In the genomic region with DNA sequence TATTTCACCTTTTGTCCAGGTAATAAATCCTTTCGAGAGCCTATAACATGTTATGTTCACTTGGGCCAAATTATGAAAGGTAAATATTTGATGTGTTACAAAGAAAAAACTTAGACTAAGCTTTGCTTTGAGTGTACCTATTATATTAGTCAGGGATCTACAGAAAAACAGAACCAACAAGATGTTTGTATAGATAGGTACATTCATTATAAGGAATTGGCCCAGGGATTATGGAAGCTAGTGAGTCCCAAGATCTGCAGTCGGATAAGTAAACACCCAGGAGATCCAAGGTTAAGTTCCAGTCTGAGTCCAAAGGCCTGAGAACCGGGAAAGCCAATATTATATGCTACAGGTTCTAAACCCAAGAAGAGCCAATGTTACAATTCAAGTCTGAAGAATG, we compare ENCODE assay signal across 5 cellular contexts.
"Had no signal": no experiment of that assay in that cellular context is flagged by ENCODE, and none has a peak within 500 bp of the region (broad histone marks: within the 10 kb centered on the region; RNA-seq: fewer than 3 reads in every experiment).

No MANE protein-coding gene starts in this region.

- H3K4me2 ChIP-seq: GM23338 had no signal

- H3K4me3 ChIP-seq: GM23338, K562 had no signal

- DNase-seq: H9, HCEC 1CT, IMR-90 had no signal

- ATAC-seq: GM23338, K562 had no signal

- H2AFZ ChIP-seq: GM23338 had no signal
